12 cellular contexts compared by ENCODE assay signal in the genomic region with DNA sequence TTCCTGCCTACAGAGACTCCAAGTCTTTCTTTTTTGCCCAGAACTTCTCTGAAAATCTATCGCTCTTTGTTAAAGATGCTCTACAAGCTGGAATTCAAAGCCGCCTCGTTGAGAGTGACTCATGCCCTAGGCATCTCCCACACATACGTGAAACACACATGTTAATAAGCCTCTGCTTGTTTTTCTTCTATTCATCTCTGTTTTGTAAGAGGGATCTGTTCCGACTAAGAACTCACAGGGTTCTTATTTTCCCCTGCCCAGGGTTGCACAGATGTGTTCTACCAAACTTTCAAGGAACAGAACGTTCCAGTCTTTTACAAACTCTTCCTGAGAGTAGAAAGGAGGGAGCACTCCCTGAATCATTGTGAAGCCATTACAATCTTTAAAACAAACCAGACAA. TPM values are rescaled to one million over a fixed set of nuclear protein-coding genes. Genes with fewer than 3 reads are reported as not detected.
DNase-seq lines count a peak whose midpoint lies in the region; ATAC-seq and TF ChIP-seq lines count a peak whose summit lies in the region.
"Had no signal": no experiment of that assay in that cellular context is flagged by ENCODE, and none has a peak within 500 bp of the region (broad histone marks: within the 10 kb centered on the region; RNA-seq: fewer than 3 reads in every experiment).

No MANE protein-coding gene starts in this region.

- no peaks in the 10 kb centered on the region for H4K20me1 ChIP-seq in GM23248 (ENCODE audit: insufficient read depth)

- in situ Hi-C loops in GM23248 (cut with MboI): no loop called here

- H3K27me3 ChIP-seq in GM23248 (replicated peaks; ENCODE audit: insufficient read depth) (0 out of 2 replicates have a peak, but pooled peaks cover 4% of the 10 kb centered on the region), adipocyte (replicated peaks; ENCODE audit: control insufficient read depth, insufficient read depth, low read length) (peaks cover 33% of the 10 kb centered on the region), heart left ventricle (no peaks in the 10 kb centered on the region)
- H3K27me3 ChIP-seq: colonic mucosa had no signal

- H3K9me2 ChIP-seq in GM23248 (ENCODE audit: insufficient read depth): no peaks in the 10 kb centered on the region

- H3F3A ChIP-seq in GM23248 (ENCODE audit: insufficient read depth): peaks cover 17% of the 10 kb centered on the region

- no peaks in the 10 kb centered on the region for H3K9me3 ChIP-seq in GM23248 (ENCODE audit: low read depth)
- H3K9me3 ChIP-seq in adipocyte (ENCODE audit: control insufficient read depth, low read length): no peaks in the 10 kb centered on the region
- H3K9me3 ChIP-seq in heart left ventricle: no peaks in the 10 kb centered on the region
- H3K9me3 ChIP-seq: colonic mucosa had no signal

- H3K4me1 ChIP-seq in GM23248 (ENCODE audit: insufficient read depth): peaks cover 11% of the 10 kb centered on the region
- peaks cover 11% of the 10 kb centered on the region for H3K4me1 ChIP-seq in adipocyte (ENCODE audit: control insufficient read depth, insufficient read depth, low read length)
- H3K4me1 ChIP-seq in heart left ventricle: peaks cover 0 to 7% (median 0%) of the 10 kb centered on the region in 12 donors
- H3K4me1 ChIP-seq: colonic mucosa had no signal

- H3K4me2 ChIP-seq in GM23248 (ENCODE audit: unreplicated experiment): peak overlapping the region; percentile 71

- peak overlapping the region; percentile 32 for H2AFZ ChIP-seq in GM23248

- intact Hi-C loops in heart left ventricle (cut with DNase I): no loop called here

- no peak for TF ChIP-seq CTCF in heart left ventricle (IDR thresholded peaks at IDR 0.05)

- WGBS in GM23248 (ENCODE audit: low coverage in 1 of 2, low lambda C conversion rate in 2 of 2, missing lambda C conversion rate in 2 of 2), 2 experiments: 1 to 5% methylated on average over 6 of the region's 6 CpGs
- 57 to 69% (median 60%) methylated on average over 6 of the region's 6 CpGs for WGBS in heart left ventricle, 4 donors

- H3K79me2 ChIP-seq in GM23248 (ENCODE audit: insufficient read depth): no peaks in the 10 kb centered on the region

- ATAC-seq in heart left ventricle: peak; percentile 23 to 88 (median 65)
- ATAC-seq in HG02970 (IDR thresholded peaks at IDR 0.05; ENCODE audit: low FRiP score, unreplicated experiment): no peak
- ATAC-seq in GM21390 (IDR thresholded peaks at IDR 0.05; ENCODE audit: unreplicated experiment): no peak
- ATAC-seq: stimulated activated memory B cell treated with anti-CD40 and anti-IgM and Interleukin-4, amounts not matched to agents 10 μg/mL and 1 μg/mL and 100 μg/mL, for 72 hours had no signal

- peak overlapping the region; percentile 27 for H3K4me3 ChIP-seq in GM23248
- peak overlapping the region; percentile 12 for H3K4me3 ChIP-seq in adipocyte (ENCODE audit: low read length)
- no peak overlapping the region for H3K4me3 ChIP-seq in heart left ventricle
- no peak overlapping the region for H3K4me3 ChIP-seq in skeletal muscle cell (ENCODE audit: low read depth, low read length)
- H3K4me3 ChIP-seq: colonic mucosa had no signal

- H3K36me3 ChIP-seq in GM23248 (ENCODE audit: low read depth): no peaks in the 10 kb centered on the region
- no peaks in the 10 kb centered on the region for H3K36me3 ChIP-seq in adipocyte (ENCODE audit: control insufficient read depth, insufficient read depth, low read length, severe bottlenecking)
- no peaks in the 10 kb centered on the region for H3K36me3 ChIP-seq in heart left ventricle
- H3K36me3 ChIP-seq: colonic mucosa had no signal

- H3K9ac ChIP-seq in GM23248 (peak overlapping the region; percentile 7; the same call in 1 of the 2 replicates), adipocyte (ENCODE audit: low read length) (peak overlapping the region; percentile 13)

- TF ChIP-seq POLR2A in heart left ventricle (IDR thresholded peaks at IDR 0.05): no peak

- peak; percentile 85 for DNase-seq in GM23248
- peak; percentile 82 for DNase-seq in adipocyte (ENCODE audit: low read depth)
- peak in 1 of 5 donors; percentile 11 for DNase-seq in heart left ventricle
- DNase-seq in skeletal muscle cell (ENCODE audit: low read depth): peak; percentile 88
- DNase-seq in iPS-NIHi7 (ENCODE audit: extremely low spot score): no peak
- DNase-seq in mesenteric fat pad (ENCODE audit: low spot score): no peak
- DNase-seq: activated CD4-positive, alpha-beta T cell treated with anti-CD3 and anti-CD28 coated beads for 4 hours; colonic mucosa; NCI-H226 had no signal

- peak overlapping the region; percentile 26 for H3K27ac ChIP-seq in GM23248
- peak overlapping the region in 5 of 12 donors; percentile 21 to 80 (median 46) for H3K27ac ChIP-seq in heart left ventricle
- H3K27ac ChIP-seq: colonic mucosa had no signal

RNA-seq across cellular contexts. Expression of a gene that starts 55.5 kb away (rescaled TPM):
- 35.2 and 39.3 TPM in 2 replicates for total RNA-seq in GM23248 (2014; rRNA removed; shearing (Covaris generic))
- polyA plus RNA-seq in GM23248 (2016; fragmentation: Nextera tagmentation; extraction: Ambion mirVana) (2.3 and 2.8 TPM in 2 replicates), heart left ventricle (10 to 100 TPM; 38.6 to 60.1 TPM)
- total RNA-seq in heart left ventricle (100 to 1,000 TPM in 6 of 9 donors, 10 to 100 TPM in 3; 78.1 to 179 (median 113) TPM), mesenteric fat pad (30.5 TPM)

Comparison
In these comparisons a context has a peak if more than half of its experiments do, and no peak if none do; other contexts are left out.
1. DNase-seq: peak in GM23248 (single experiment), adipocyte (single experiment) and skeletal muscle cell (single experiment); none in iPS-NIHi7 (single experiment) and mesenteric fat pad (single experiment).
2. H3K4me3 ChIP-seq: peak in GM23248 (single experiment) and adipocyte (single experiment); none in heart left ventricle (0 of 12) and skeletal muscle cell (single experiment).
3. ATAC-seq: peak in heart left ventricle (4 of 4); none in HG02970 (single experiment) and GM21390 (single experiment).